13 cellular contexts compared by ENCODE assay signal in genomic region chr10:122521011-122521410, GRCh38. TPM values are rescaled to one million over a fixed set of nuclear protein-coding genes. Genes with fewer than 3 reads are reported as not detected.
DNase-seq lines count a peak whose midpoint lies in the region; ATAC-seq and TF ChIP-seq lines count a peak whose summit lies in the region.
"Had no signal": no experiment of that assay in that cellular context is flagged by ENCODE, and none has a peak within 500 bp of the region (broad histone marks: within the 10 kb centered on the region; RNA-seq: fewer than 3 reads in every experiment).

No MANE protein-coding gene starts in this region.

- no peak overlapping the region for H3K4me3 Mint-ChIP-seq in chondrocyte (ENCODE audit: unreplicated experiment)
- H3K4me3 Mint-ChIP-seq: H9 had no signal

- no peak for ATAC-seq in HG03432 (IDR thresholded peaks at IDR 0.05; ENCODE audit: unreplicated experiment)

- H3K4me1 Mint-ChIP-seq in chondrocyte (ENCODE audit: low read depth) = peaks cover 20% of the 10 kb centered on the region

- BruUV-seq in OCI-LY7 (replicated peaks; lab: Mats Ljungman, UMichigan) = no TSS peak

- no peaks in the 10 kb centered on the region for H3K27me3 Mint-ChIP-seq in chondrocyte (ENCODE audit: low read depth)

- H2AFZ ChIP-seq in OCI-LY7 (ENCODE audit: low read length) = no peak overlapping the region
- H2AFZ ChIP-seq: PC-9 had no signal

- no peaks in the 10 kb centered on the region for H3K36me3 ChIP-seq in OCI-LY7 (ENCODE audit: insufficient read depth, low read length)
- H3K36me3 ChIP-seq: BLaER1 had no signal

- CTCF ChIA-PET in OCI-LY7 (lab: Charles Lee; ENCODE audit: unreplicated experiment) = no interaction called here

- peak overlapping the region; percentile 67 for H3K27ac Mint-ChIP-seq in chondrocyte (ENCODE audit: unreplicated experiment)
- H3K27ac Mint-ChIP-seq: H9 had no signal

- H4K20me1 ChIP-seq in OCI-LY7 (ENCODE audit: insufficient read depth, low read length) = no peaks in the 10 kb centered on the region
- H4K20me1 ChIP-seq: BLaER1 had no signal

- H3K9me3 Mint-ChIP-seq in chondrocyte (ENCODE audit: low read depth) = peaks cover 5% of the 10 kb centered on the region

- POLR2A ChIA-PET in OCI-LY7 (lab: Charles Lee) = no interaction called here

- H3K79me2 ChIP-seq in OCI-LY7 (ENCODE audit: insufficient read depth, low read depth, low read length) = no peaks in the 10 kb centered on the region

- intact Hi-C loops in OCI-LY7 (cut with micrococcal nuclease; ENCODE audit: unreplicated experiment) = no loop called here

- no peak overlapping the region for H3K4me2 ChIP-seq in OCI-LY7 (ENCODE audit: low read length)
- H3K4me2 ChIP-seq: BLaER1, PC-9 had no signal

- H3K9me2 ChIP-seq in OCI-LY7 (ENCODE audit: insufficient read depth, low read length) = no peaks in the 10 kb centered on the region

- no peaks in the 10 kb centered on the region for H3K9me3 ChIP-seq in OCI-LY7 (ENCODE audit: low read length)

- peaks cover 21% of the 10 kb centered on the region for H3K36me3 Mint-ChIP-seq in chondrocyte (ENCODE audit: low read depth)

- no peak for TF ChIP-seq CTCF in chondrocyte (IDR thresholded peaks at IDR 0.05)
- no peak for TF ChIP-seq CTCF in OCI-LY7 (conservative IDR thresholded peaks at IDR 0.05; ENCODE audit: low read length)

- H3K4me3 ChIP-seq in OCI-LY7 (ENCODE audit: low read depth, low read length, poor library complexity, severe bottlenecking) = no peak overlapping the region
- H3K4me3 ChIP-seq: BLaER1, PC-9 had no signal

- DNase-seq in NCI-H446 treated with DMSO at 0.1 percent for 48 hours (lab: John Stamatoyannopoulos, UW) (peak; percentile 33), chondrocyte (ENCODE audit: low spot score) (no peak), midbrain (lab: John Stamatoyannopoulos, UW) (peak; percentile 14), OCI-LY7 (ENCODE audit: low spot score) (no peak), SIG-M5 treated with dmso at 0.1 percent for 504 hours (lab: John Stamatoyannopoulos, UW; ENCODE audit: unreplicated experiment) (no peak), NCI-H1436 (lab: John Stamatoyannopoulos, UW) (no peak)
- DNase-seq: H9, NCI-H1694 treated with DMSO at 0.1 percent for 48 hours, NCI-H345, PC-9 had no signal

- H3K4me1 ChIP-seq in OCI-LY7 (ENCODE audit: insufficient read depth, low read length, poor library complexity, severe bottlenecking) = no peaks in the 10 kb centered on the region

- H3K27ac ChIP-seq in OCI-LY7 (ENCODE audit: low read depth, low read length, poor library complexity, severe bottlenecking) = no peak overlapping the region
- H3K27ac ChIP-seq: BLaER1, PC-9 had no signal

RNA-seq across cellular contexts. Expression of gene DMBT1, which starts 39.5 kb away (rescaled TPM):
- 0.13 to 0.34 TPM (median 0.17 TPM) in 3 replicates for total RNA-seq in chondrocyte
- not detected in 2 replicates for total RNA-seq in OCI-LY7 (2014; rRNA removed; shearing (Covaris generic))
- total RNA-seq in OCI-LY7 (2022) = not detected in 2 replicates

RNA-seq across cellular contexts. Expression of gene HTRA1, which starts 59.7 kb away (rescaled TPM):
- 1,260 to 1,504 TPM (median 1,485 TPM) in 3 replicates for total RNA-seq in chondrocyte
- total RNA-seq in OCI-LY7 (2014; rRNA removed; shearing (Covaris generic)) = not detected in 2 replicates
- not detected in 2 replicates for total RNA-seq in OCI-LY7 (2022)
- total RNA-seq: HT-29 had no signal

Comparison
In these comparisons a context has a peak if more than half of its experiments do, and no peak if none do; other contexts are left out.
1. DNase-seq: peak in NCI-H446 treated with DMSO at 0.1 percent for 48 hours (single experiment) and midbrain (single experiment); none in chondrocyte (single experiment), OCI-LY7 (single experiment), SIG-M5 treated with dmso at 0.1 percent for 504 hours (single experiment) and NCI-H1436 (single experiment).
2. RNA of gene HTRA1, which starts 59.7 kb away (total RNA-seq): 1,260 to 1,504 TPM in chondrocyte; not detected in OCI-LY7; every median in the first group is over 1,000 times any median in the second.